1 cellular context compared by ENCODE assay signal in the genomic region with DNA sequence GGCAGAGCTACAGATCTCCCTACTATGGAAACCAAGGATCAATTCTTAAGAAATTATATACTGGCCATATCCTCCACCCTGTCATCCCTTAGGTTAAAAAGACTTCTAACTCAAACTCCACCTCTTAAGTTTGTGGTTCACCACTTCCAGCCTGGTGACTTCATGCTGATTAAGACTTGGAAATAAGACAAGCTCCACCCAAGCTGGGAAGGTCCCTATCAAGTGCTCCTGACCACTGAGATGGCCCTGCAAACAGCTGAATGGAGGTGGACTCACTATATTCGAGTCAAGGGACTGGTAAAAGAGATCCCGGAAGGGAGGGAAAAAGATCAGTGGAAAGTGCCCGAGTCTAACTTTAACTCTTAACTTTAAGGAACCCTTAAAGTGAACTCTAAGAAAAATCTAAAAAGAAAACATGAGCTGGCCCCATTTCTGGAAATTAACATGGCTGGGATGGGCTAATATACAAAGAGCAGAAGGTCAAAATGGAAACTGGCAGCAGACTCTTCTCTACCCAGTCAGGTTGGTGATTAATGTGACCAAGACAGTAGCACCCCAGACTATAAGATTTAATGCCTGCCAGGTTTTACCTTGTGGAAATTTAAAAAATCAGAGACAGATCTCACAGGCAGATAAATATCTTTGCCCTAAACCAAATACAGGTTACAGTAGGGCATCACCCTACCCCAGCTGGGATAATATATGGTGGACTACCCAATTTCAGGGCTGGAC.
TF ChIP-seq lines count a peak whose summit lies in the region.

No MANE protein-coding gene starts in this region.

TF ChIP-seq in GM12878, 131 proteins besides CTCF, POLR2A, EP300 and RAD21 (continued from another document and continues in another):
- TF ChIP-seq RB1 (IDR thresholded peaks at IDR 0.05; ENCODE audit: borderline replicate concordance) (no peak), CBX3 (IDR thresholded peaks at IDR 0.05; ENCODE audit: borderline replicate concordance, low read depth) (no peak), EGR1 (IDR thresholded peaks at IDR 0.05; ENCODE audit: borderline replicate concordance in 1 of 2, low read depth in 2 of 2, low read length in 2 of 2) (no peak), SREBF2 (IDR thresholded peaks at IDR 0.05; ENCODE audit: low read length) (no peak), CBFB (IDR thresholded peaks at IDR 0.05; ENCODE audit: low read depth) (peak; percentile 92), ATF7 (IDR thresholded peaks at IDR 0.05; ENCODE audit: low read depth) (peak; percentile 86), KDM1A (IDR thresholded peaks at IDR 0.05; ENCODE audit: borderline replicate concordance) (no peak), GABPA (IDR thresholded peaks at IDR 0.05; ENCODE audit: low read depth) (no peak), ZNF217 (IDR thresholded peaks at IDR 0.05) (no peak), RELA (IDR thresholded peaks at IDR 0.05; ENCODE audit: borderline replicate concordance, partially characterized antibody) (peak; percentile 70), BCL11A (IDR thresholded peaks at IDR 0.05; ENCODE audit: low read depth, low read length) (peak; percentile 66; the same call in 1 of the 2 replicates), ZBTB33 (IDR thresholded peaks at IDR 0.05) (no peak), EED (IDR thresholded peaks at IDR 0.05; ENCODE audit: low read depth) (peak; percentile 88), NR2F1 (conservative IDR thresholded peaks at IDR 0.05) (peak; percentile 22; the same call in 1 of the 2 replicates), MTA3 (IDR thresholded peaks at IDR 0.05; ENCODE audit: borderline replicate concordance, low read length) (0 out of 2 replicates have a peak, but pooled peaks have one; percentile 37), PAX8 (IDR thresholded peaks at IDR 0.05) (no peak), E4F1 (IDR thresholded peaks at IDR 0.05; ENCODE audit: borderline replicate concordance, partially characterized antibody) (no peak), SMC3 (IDR thresholded peaks at IDR 0.05; ENCODE audit: borderline replicate concordance, low read length) (no peak), ZNF622 (IDR thresholded peaks at IDR 0.05) (no peak), CHD1 (IDR thresholded peaks at IDR 0.05; ENCODE audit: low read depth, low read length) (no peak), BCL3 (IDR thresholded peaks at IDR 0.05; ENCODE audit: borderline replicate concordance, insufficient read depth, low read depth, low read length, poor library complexity, severe bottlenecking) (peak; percentile 46), IKZF2 (IDR thresholded peaks at IDR 0.05) (peak; percentile 63 to 75), ZBTB11 (CRISPR knock-in tag; IDR thresholded peaks at IDR 0.05) (no peak), TCF12 (IDR thresholded peaks at IDR 0.05; ENCODE audit: low read depth, low read length) (0 out of 2 replicates have a peak, but pooled peaks have one; percentile 38), KAT2A (conservative IDR thresholded peaks at IDR 0.05; ENCODE audit: control insufficient read depth, low read depth, low read length) (no peak), POU2F2 (IDR thresholded peaks at IDR 0.05; ENCODE audit: borderline replicate concordance, low read depth, low read length) (peak; percentile 37; the same call in 1 of the 3 replicates), ZNF207 (IDR thresholded peaks at IDR 0.05; ENCODE audit: borderline replicate concordance) (no peak)
- TF ChIP-seq, protein P1, sequence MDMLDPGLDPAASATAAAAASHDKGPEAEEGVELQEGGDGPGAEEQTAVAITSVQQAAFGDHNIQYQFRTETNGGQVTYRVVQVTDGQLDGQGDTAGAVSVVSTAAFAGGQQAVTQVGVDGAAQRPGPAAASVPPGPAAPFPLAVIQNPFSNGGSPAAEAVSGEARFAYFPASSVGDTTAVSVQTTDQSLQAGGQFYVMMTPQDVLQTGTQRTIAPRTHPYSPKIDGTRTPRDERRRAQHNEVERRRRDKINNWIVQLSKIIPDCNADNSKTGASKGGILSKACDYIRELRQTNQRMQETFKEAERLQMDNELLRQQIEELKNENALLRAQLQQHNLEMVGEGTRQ (IDR thresholded peaks at IDR 0.05; ENCODE audit: borderline replicate concordance, low read depth, low read length), result no peak
- TF ChIP-seq, protein P2, sequence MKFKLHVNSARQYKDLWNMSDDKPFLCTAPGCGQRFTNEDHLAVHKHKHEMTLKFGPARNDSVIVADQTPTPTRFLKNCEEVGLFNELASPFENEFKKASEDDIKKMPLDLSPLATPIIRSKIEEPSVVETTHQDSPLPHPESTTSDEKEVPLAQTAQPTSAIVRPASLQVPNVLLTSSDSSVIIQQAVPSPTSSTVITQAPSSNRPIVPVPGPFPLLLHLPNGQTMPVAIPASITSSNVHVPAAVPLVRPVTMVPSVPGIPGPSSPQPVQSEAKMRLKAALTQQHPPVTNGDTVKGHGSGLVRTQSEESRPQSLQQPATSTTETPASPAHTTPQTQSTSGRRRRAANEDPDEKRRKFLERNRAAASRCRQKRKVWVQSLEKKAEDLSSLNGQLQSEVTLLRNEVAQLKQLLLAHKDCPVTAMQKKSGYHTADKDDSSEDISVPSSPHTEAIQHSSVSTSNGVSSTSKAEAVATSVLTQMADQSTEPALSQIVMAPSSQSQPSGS (IDR thresholded peaks at IDR 0.05; ENCODE audit: low read length), result peak; percentile 74
- TF ChIP-seq, protein P3, sequence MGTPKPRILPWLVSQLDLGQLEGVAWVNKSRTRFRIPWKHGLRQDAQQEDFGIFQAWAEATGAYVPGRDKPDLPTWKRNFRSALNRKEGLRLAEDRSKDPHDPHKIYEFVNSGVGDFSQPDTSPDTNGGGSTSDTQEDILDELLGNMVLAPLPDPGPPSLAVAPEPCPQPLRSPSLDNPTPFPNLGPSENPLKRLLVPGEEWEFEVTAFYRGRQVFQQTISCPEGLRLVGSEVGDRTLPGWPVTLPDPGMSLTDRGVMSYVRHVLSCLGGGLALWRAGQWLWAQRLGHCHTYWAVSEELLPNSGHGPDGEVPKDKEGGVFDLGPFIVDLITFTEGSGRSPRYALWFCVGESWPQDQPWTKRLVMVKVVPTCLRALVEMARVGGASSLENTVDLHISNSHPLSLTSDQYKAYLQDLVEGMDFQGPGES (IDR thresholded peaks at IDR 0.05), result no peak
- TF ChIP-seq, protein P4, sequence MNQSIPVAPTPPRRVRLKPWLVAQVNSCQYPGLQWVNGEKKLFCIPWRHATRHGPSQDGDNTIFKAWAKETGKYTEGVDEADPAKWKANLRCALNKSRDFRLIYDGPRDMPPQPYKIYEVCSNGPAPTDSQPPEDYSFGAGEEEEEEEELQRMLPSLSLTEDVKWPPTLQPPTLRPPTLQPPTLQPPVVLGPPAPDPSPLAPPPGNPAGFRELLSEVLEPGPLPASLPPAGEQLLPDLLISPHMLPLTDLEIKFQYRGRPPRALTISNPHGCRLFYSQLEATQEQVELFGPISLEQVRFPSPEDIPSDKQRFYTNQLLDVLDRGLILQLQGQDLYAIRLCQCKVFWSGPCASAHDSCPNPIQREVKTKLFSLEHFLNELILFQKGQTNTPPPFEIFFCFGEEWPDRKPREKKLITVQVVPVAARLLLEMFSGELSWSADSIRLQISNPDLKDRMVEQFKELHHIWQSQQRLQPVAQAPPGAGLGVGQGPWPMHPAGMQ (IDR thresholded peaks at IDR 0.05; ENCODE audit: borderline replicate concordance), result no peak
- TF ChIP-seq, protein P5, sequence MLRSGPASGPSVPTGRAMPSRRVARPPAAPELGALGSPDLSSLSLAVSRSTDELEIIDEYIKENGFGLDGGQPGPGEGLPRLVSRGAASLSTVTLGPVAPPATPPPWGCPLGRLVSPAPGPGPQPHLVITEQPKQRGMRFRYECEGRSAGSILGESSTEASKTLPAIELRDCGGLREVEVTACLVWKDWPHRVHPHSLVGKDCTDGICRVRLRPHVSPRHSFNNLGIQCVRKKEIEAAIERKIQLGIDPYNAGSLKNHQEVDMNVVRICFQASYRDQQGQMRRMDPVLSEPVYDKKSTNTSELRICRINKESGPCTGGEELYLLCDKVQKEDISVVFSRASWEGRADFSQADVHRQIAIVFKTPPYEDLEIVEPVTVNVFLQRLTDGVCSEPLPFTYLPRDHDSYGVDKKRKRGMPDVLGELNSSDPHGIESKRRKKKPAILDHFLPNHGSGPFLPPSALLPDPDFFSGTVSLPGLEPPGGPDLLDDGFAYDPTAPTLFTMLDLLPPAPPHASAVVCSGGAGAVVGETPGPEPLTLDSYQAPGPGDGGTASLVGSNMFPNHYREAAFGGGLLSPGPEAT (IDR thresholded peaks at IDR 0.05; ENCODE audit: low read depth), result peak; percentile 58; the same call in 1 of the 2 replicates
- TF ChIP-seq, protein P6, sequence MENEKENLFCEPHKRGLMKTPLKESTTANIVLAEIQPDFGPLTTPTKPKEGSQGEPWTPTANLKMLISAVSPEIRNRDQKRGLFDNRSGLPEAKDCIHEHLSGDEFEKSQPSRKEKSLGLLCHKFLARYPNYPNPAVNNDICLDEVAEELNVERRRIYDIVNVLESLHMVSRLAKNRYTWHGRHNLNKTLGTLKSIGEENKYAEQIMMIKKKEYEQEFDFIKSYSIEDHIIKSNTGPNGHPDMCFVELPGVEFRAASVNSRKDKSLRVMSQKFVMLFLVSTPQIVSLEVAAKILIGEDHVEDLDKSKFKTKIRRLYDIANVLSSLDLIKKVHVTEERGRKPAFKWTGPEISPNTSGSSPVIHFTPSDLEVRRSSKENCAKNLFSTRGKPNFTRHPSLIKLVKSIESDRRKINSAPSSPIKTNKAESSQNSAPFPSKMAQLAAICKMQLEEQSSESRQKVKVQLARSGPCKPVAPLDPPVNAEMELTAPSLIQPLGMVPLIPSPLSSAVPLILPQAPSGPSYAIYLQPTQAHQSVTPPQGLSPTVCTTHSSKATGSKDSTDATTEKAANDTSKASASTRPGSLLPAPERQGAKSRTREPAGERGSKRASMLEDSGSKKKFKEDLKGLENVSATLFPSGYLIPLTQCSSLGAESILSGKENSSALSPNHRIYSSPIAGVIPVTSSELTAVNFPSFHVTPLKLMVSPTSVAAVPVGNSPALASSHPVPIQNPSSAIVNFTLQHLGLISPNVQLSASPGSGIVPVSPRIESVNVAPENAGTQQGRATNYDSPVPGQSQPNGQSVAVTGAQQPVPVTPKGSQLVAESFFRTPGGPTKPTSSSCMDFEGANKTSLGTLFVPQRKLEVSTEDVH (IDR thresholded peaks at IDR 0.05; ENCODE audit: low read depth, partially characterized antibody), result no peak
